In the genomic region with DNA sequence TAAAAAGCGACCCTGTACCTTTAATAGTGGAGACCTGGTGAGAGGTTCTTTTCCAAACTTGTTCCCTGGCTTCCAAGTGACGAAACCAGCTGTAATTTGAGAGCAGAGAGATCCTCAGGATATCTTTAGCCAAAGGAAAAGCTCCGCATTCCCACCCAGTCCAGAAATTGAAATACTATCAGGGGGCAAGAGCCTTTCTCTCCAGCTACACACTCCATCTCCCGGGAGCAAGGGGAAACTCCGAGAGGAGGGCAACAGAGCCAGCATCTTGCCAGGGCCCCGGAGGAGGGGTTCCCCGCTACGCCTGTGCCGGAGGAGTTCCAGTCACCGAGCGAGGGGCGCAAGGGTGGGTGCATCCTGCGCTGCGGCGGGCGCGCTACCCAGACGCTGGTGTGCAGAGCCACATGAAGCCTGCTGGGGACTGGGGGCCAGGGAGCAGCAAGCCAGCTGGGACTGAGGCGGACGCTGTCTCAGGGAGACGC, we compare ENCODE assay signal across 9 cellular contexts. TPM values are rescaled to one million over a fixed set of nuclear protein-coding genes. Genes with fewer than 3 reads are reported as not detected.
A peak's percentile ranks its signal among the peaks of the same experiment; 100 is the strongest.
DNase-seq lines count a peak whose midpoint lies in the region.
"Had no signal": no experiment of that assay in that cellular context is flagged by ENCODE, and none has a peak within 500 bp of the region (broad histone marks: within the 10 kb centered on the region; RNA-seq: fewer than 3 reads in every experiment).

A gene (plus strand): TSS at position 148 of the 482 bp plus-strand sequence. CDS start 415 bp downstream, outside the sequence.

- peaks cover 2% of the 10 kb centered on the region for H3K27me3 Mint-ChIP-seq in activated T-cell treated with anti-CD3 and anti-CD28 coated beads, Interleukin-2, amount 50 U/mL, for 24 hours

- peak within 1 kb of the TSS; percentile 24 to 53 (median 42) for H3K4me3 ChIP-seq in skin epidermis
- H3K4me3 ChIP-seq in effector memory CD4-positive, alpha-beta T cell (ENCODE audit: insufficient read depth, low read depth, low read length, poor library complexity, severe bottlenecking) = no peak within 1 kb of the TSS

- H3K36me3 ChIP-seq in effector memory CD4-positive, alpha-beta T cell (ENCODE audit: control insufficient read depth, insufficient read depth, low read length) = no peaks in the 10 kb centered on the region

- H3K9me3 Mint-ChIP-seq in activated T-cell treated with anti-CD3 and anti-CD28 coated beads, Interleukin-2, amount 50 U/mL, for 24 hours = no peaks in the 10 kb centered on the region

- no peak within 1 kb of the TSS for H3K27ac Mint-ChIP-seq in activated T-cell treated with anti-CD3 and anti-CD28 coated beads, Interleukin-2, amount 50 U/mL, for 24 hours

- peak within 1 kb of the TSS in 20 of 21 experiments; percentile 1 to 87 (median 60) for H3K27ac ChIP-seq in skin epidermis
- no peak within 1 kb of the TSS for H3K27ac ChIP-seq in effector memory CD4-positive, alpha-beta T cell (ENCODE audit: insufficient read depth, low read length, poor library complexity, severe bottlenecking)

- no peaks in the 10 kb centered on the region for H3K36me3 Mint-ChIP-seq in activated T-cell treated with anti-CD3 and anti-CD28 coated beads, Interleukin-2, amount 50 U/mL, for 24 hours (ENCODE audit: low read depth)

- no peaks in the 10 kb centered on the region for H3K4me1 Mint-ChIP-seq in activated T-cell treated with anti-CD3 and anti-CD28 coated beads, Interleukin-2, amount 50 U/mL, for 24 hours (ENCODE audit: low read depth)

- DNase-seq in HCEC 1CT (peak; percentile 92), cerebellum (ENCODE audit: low spot score) (peak; percentile 5), islet precursor cell (peak; percentile 70), NCI-H1436 treated with DMSO at 0.1 percent for 48 hours (lab: John Stamatoyannopoulos, UW) (no peak)
- DNase-seq in effector memory CD4-positive, alpha-beta T cell = no peak
- DNase-seq in activated T-cell treated with anti-CD3 and anti-CD28 coated beads, Interleukin-2, amount 50 U/mL, for 24 hours = no peak
- no peak for DNase-seq in activated CD4-positive, CD25-positive, alpha-beta regulatory T cell treated with anti-CD3 and anti-CD28 coated beads, Interleukin-2, amount 50 U/mL, for 72 hours
- DNase-seq: activated CD8-positive, alpha-beta memory T cell treated with anti-CD3 and anti-CD28 coated beads, Interleukin-2, amount 50 U/mL, for 48 hours had no signal

- no peaks in the 10 kb centered on the region for H3K4me1 ChIP-seq in effector memory CD4-positive, alpha-beta T cell (ENCODE audit: control insufficient read depth, insufficient read depth, low read length, poor library complexity, severe bottlenecking)

- H3K27me3 ChIP-seq in effector memory CD4-positive, alpha-beta T cell (replicated peaks; ENCODE audit: control insufficient read depth, insufficient read depth, low read length, poor library complexity, severe bottlenecking) = no peaks in the 10 kb centered on the region

- no peaks in the 10 kb centered on the region for H3K9me3 ChIP-seq in effector memory CD4-positive, alpha-beta T cell (ENCODE audit: control insufficient read depth, low read length)

- no peak within 1 kb of the TSS for H3K4me3 Mint-ChIP-seq in activated T-cell treated with anti-CD3 and anti-CD28 coated beads, Interleukin-2, amount 50 U/mL, for 24 hours

RNA-seq across cellular contexts. Expression of the gene that starts here (rescaled TPM):
- 13.4 TPM for total RNA-seq in cerebellum

Comparison
In these comparisons a context has a peak if more than half of its experiments do, and no peak if none do; other contexts are left out.
1. DNase-seq: peak in HCEC 1CT (single experiment), cerebellum (single experiment) and islet precursor cell (single experiment); none in effector memory CD4-positive, alpha-beta T cell (0 of 3), activated T-cell treated with anti-CD3 and anti-CD28 coated beads, Interleukin-2, amount 50 U/mL, for 24 hours (single experiment), NCI-H1436 treated with DMSO at 0.1 percent for 48 hours (single experiment) and activated CD4-positive, CD25-positive, alpha-beta regulatory T cell treated with anti-CD3 and anti-CD28 coated beads, Interleukin-2, amount 50 U/mL, for 72 hours (single experiment).